In genomic region chr2:221969087-221969829, GRCh38 we compare ENCODE assay signal across 8 cellular contexts.
A peak's percentile ranks its signal among the peaks of the same experiment; 100 is the strongest.
DNase-seq lines count a peak whose midpoint lies in the region; ATAC-seq and TF ChIP-seq lines count a peak whose summit lies in the region.

No MANE protein-coding gene starts in this region.

- H3K9me3 ChIP-seq in esophagus muscularis mucosa (no peaks in the 10 kb centered on the region), aorta (ENCODE audit: control insufficient read depth, low read length) (no peaks in the 10 kb centered on the region)

- TF ChIP-seq CTCF in GM13977 (IDR thresholded peaks at IDR 0.05; ENCODE audit: extremely low read depth, insufficient read depth, missing control alignments) (peak; percentile 59), esophagus muscularis mucosa (IDR thresholded peaks at IDR 0.05) (peak; percentile 67 to 69 (median 68))

- in situ Hi-C loops in GM13977 (cut with MboI; ENCODE audit: low pct_unique_long_range_greater_than_20kb, low sequenced_read_pairs, unreplicated experiment), result no loop called here

- H3K36me3 ChIP-seq in esophagus muscularis mucosa, result no peaks in the 10 kb centered on the region
- no peaks in the 10 kb centered on the region for H3K36me3 ChIP-seq in aorta (ENCODE audit: control insufficient read depth in 1 of 2, insufficient read depth in 2 of 2, low read length in 1 of 2)

- intact Hi-C loops in esophagus muscularis mucosa (cut with DNase I), result loop anchor here (2.0 kb wide), 2 partner anchors 396 to 1282 kb away; partner anchors contain the start of gene EPHA4
- intact Hi-C loops in aorta (cut with DNase I), result loop anchor here in 1 of 2 donors (10.0 kb wide), 2 partner anchors 394 to 1284 kb away; partner anchors contain the start of gene EPHA4

- no peaks in the 10 kb centered on the region for H3K27me3 ChIP-seq in esophagus muscularis mucosa
- H3K27me3 ChIP-seq in aorta (ENCODE audit: control insufficient read depth in 1 of 2, insufficient read depth in 2 of 2, low read length in 1 of 2), result no peaks in the 10 kb centered on the region

- H3K27ac ChIP-seq in esophagus muscularis mucosa (replicated peaks in 1 of 4) (no peak overlapping the region), aorta (ENCODE audit: low read depth in 1 of 2, low read length in 2 of 2) (no peak overlapping the region)

- no peak for TF ChIP-seq EP300 in esophagus muscularis mucosa (IDR thresholded peaks at IDR 0.05)

- H3K4me3 ChIP-seq in esophagus muscularis mucosa, result no peak overlapping the region
- no peak overlapping the region for H3K4me3 ChIP-seq in aorta (ENCODE audit: low read length in 2 of 2)

- 47% methylated on average over 7 of the region's 7 CpGs for WGBS in esophagus muscularis mucosa
- WGBS in aorta, 2 donors, result 43 to 49% methylated on average over 7 of the region's 7 CpGs

- TF ChIP-seq POLR2A in esophagus muscularis mucosa (IDR thresholded peaks at IDR 0.05; ENCODE audit: low read depth), result no peak

- ATAC-seq in aorta (ENCODE audit: low FRiP score), result no peak
- ATAC-seq in GM21786 (IDR thresholded peaks at IDR 0.05; ENCODE audit: unreplicated experiment), result no peak

- peaks cover 0 to 6% (median 5%) of the 10 kb centered on the region in 4 donors for H3K4me1 ChIP-seq in esophagus muscularis mucosa
- H3K4me1 ChIP-seq in aorta (ENCODE audit: control insufficient read depth in 1 of 2, insufficient read depth in 2 of 2, low read length in 2 of 2), result no peaks in the 10 kb centered on the region

- DNase-seq in AG08396 (ENCODE audit: low spot score) (peak; percentile 60), GM13977 (ENCODE audit: low spot score) (peak; percentile 36), HK-2 (ENCODE audit: unreplicated experiment) (peak; percentile 8), OCI-M1 (lab: John Stamatoyannopoulos, UW) (peak; percentile 49), esophagus muscularis mucosa (ENCODE audit: extremely low spot score) (no peak), occipital lobe (lab: John Stamatoyannopoulos, UW) (peak; percentile 3), aorta (no peak)

Comparison
In these comparisons a context has a peak if more than half of its experiments do, and no peak if none do; other contexts are left out.
1. DNase-seq: peak in AG08396 (single experiment), GM13977 (single experiment), HK-2 (single experiment), OCI-M1 (single experiment) and occipital lobe (single experiment); none in esophagus muscularis mucosa (single experiment) and aorta (0 of 2).